In the genomic region with DNA sequence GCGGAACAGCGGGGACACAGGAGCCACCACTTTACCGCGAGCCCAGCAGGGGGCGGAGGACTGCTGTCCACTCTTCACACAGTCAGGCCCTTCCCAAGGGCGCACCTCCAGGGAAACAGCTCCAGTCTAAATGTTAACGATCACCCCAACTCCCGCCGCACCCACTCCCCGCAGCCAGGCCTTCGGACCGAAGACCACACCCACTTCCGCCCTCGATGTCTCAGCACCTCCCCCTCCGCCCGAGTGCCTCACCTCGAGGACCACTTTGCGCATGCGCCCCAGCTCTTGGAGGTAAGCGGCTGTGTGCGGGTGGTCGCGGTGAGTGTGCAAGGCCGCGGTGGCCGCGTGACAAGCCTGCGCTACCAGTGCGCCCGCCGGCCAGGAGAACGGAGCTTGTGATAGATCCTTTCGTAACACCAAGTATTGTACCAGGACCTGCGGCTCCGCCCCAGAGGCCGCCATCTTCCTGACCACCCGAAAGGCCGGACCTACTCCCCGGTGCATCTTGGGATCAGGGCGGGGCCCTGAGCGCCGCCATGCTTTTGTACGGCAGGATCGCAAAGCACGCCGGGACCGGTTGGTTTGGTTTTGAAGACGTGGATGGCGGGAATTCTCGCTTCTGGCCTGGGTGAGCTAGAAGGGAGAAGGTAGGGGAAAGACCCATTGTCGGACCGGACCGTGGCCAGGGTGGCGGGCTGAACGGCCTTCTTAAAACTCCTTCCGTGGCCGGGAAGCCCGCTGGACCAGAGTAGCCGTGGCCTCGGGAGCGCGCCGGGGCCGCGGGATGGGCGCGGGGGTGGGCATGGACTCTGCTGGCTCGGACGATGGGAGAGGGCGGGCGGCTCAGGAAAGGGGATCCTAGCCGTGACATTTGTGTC, we compare ENCODE assay signal across 8 cellular contexts.
DNase-seq lines count a peak whose midpoint lies in the region; ATAC-seq lines count a peak whose summit lies in the region.

A gene with protein sequence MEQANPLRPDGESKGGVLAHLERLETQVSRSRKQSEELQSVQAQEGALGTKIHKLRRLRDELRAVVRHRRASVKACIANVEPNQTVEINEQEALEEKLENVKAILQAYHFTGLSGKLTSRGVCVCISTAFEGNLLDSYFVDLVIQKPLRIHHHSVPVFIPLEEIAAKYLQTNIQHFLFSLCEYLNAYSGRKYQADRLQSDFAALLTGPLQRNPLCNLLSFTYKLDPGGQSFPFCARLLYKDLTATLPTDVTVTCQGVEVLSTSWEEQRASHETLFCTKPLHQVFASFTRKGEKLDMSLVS (plus strand): TSS at position 552 of the 878 bp plus-strand sequence. CDS start 495 bp downstream, outside the sequence.
Gene PTRHD1 (minus strand): TSS at position 518 of the 878 bp plus-strand sequence. CDS start 14 bp downstream, at position 504.

- peaks cover 0 to 43% (median 34%) of the 10 kb centered on the region in 11 experiments; a peak in 20 of 22 replicates for H3K36me3 ChIP-seq in BLaER1 treated with 17β-estradiol and CSF1 and Interleukin-3, amounts not matched to agents 10 nM and 100 nM

- peak within 1 kb of the TSS; percentile 93 to 99 (median 97) for H3K27ac ChIP-seq in BLaER1 treated with 17β-estradiol and CSF1 and Interleukin-3, amounts not matched to agents 10 nM and 100 nM
- peak within 1 kb of the TSS; percentile 99 for H3K27ac ChIP-seq in cingulate gyrus (ENCODE audit: low read depth, low read length)

- H3K9ac ChIP-seq in BLaER1 treated with 17β-estradiol and CSF1 and Interleukin-3, amounts not matched to agents 10 nM and 100 nM: peak within 1 kb of the TSS; percentile 92 to 98 (median 97)

- H3K4me1 ChIP-seq in BLaER1 treated with 17β-estradiol and CSF1 and Interleukin-3, amounts not matched to agents 10 nM and 100 nM: peaks cover 26 to 39% (median 33%) of the 10 kb centered on the region in 10 experiments

- peaks cover 0 to 6% (median 0%) of the 10 kb centered on the region in 11 experiments; a peak in 3 of 22 replicates for H4K20me1 ChIP-seq in BLaER1 treated with 17β-estradiol and CSF1 and Interleukin-3, amounts not matched to agents 10 nM and 100 nM

- no peaks in the 10 kb centered on the region for H3K27me3 ChIP-seq in BLaER1 treated with 17β-estradiol and CSF1 and Interleukin-3, amounts not matched to agents 10 nM and 100 nM

- peak; percentile 78 for DNase-seq in GM19240 (ENCODE audit: insufficient read length, low spot score)
- peak; percentile 88 for DNase-seq in NCI-H524 treated with DMSO at 0.1 percent for 48 hours (lab: John Stamatoyannopoulos, UW)
- peak; percentile 95 to 98 for DNase-seq in activated CD4-positive, alpha-beta T cell treated with anti-CD3 and anti-CD28 coated beads for 4 hours
- DNase-seq in kidney tubule cell (ENCODE audit: low spot score): peak; percentile 98
- DNase-seq in stimulated activated CD4-positive, alpha-beta T cell treated with anti-CD3 and anti-CD28 coated beads, Interleukin-1b, Interleukin-23, amount 100 ng/mL, for 24 hours (ENCODE audit: low read depth in 4 of 4, low spot score in 1 of 4): peak; percentile 83 to 92 (median 90)

- peak within 1 kb of the TSS; percentile 83 to 98 (median 88) for H3K4me2 ChIP-seq in BLaER1 treated with 17β-estradiol and CSF1 and Interleukin-3, amounts not matched to agents 10 nM and 100 nM

- H3K4me3 ChIP-seq in BLaER1 treated with 17β-estradiol and CSF1 and Interleukin-3, amounts not matched to agents 10 nM and 100 nM: peak within 1 kb of the TSS; percentile 82 to 95 (median 91)

- peaks cover 0 to 9% (median 0%) of the 10 kb centered on the region in 11 experiments; a peak in 4 of 22 replicates for H3K9me3 ChIP-seq in BLaER1 treated with 17β-estradiol and CSF1 and Interleukin-3, amounts not matched to agents 10 nM and 100 nM (replicated peaks in 1 of 11)

- ATAC-seq in HG03460 (IDR thresholded peaks at IDR 0.05; ENCODE audit: unreplicated experiment): peak; percentile 88

Comparison
In these comparisons a context has a peak if more than half of its experiments do, and no peak if none do; other contexts are left out.
1. Peak in every context shown above with its lines: DNase-seq, ATAC-seq, H3K4me3 ChIP-seq and H3K27ac ChIP-seq.